ENCODE assay signal across 9 cellular contexts in genomic region chr2:238847841-238848565, GRCh38. TPM values are rescaled to one million over a fixed set of nuclear protein-coding genes. Genes with fewer than 3 reads are reported as not detected.
DNase-seq lines count a peak whose midpoint lies in the region; ATAC-seq and TF ChIP-seq lines count a peak whose summit lies in the region.
"Had no signal": no experiment of that assay in that cellular context is flagged by ENCODE, and none has a peak within 500 bp of the region (broad histone marks: within the 10 kb centered on the region; RNA-seq: fewer than 3 reads in every experiment).

Gene TWIST2, plus strand, starts transcription at chr2:238848085. Its CDS starts 131 bp downstream, at chr2:238848216.

- intact Hi-C loops in heart right ventricle (cut with DNase I) = no loop called here

- peaks cover 75% of the 10 kb centered on the region for H3K27me3 Mint-ChIP-seq in progenitor cell of endocrine pancreas

- H3K27ac ChIP-seq in heart right ventricle = peak within 1 kb of the TSS in 9 of 10 donors; percentile 15 to 73 (median 61)

- TF ChIP-seq CTCF in heart right ventricle (IDR thresholded peaks at IDR 0.05) (peak in 2 of 9 donors; percentile 5 to 11), progenitor cell of endocrine pancreas (IDR thresholded peaks at IDR 0.05; ENCODE audit: unreplicated experiment) (no peak), GM13977 (IDR thresholded peaks at IDR 0.05; ENCODE audit: extremely low read depth, insufficient read depth, missing control alignments) (no peak)

- no peaks in the 10 kb centered on the region for H3K9me3 Mint-ChIP-seq in progenitor cell of endocrine pancreas (ENCODE audit: low read depth)
- H3K9me3 Mint-ChIP-seq: central memory CD8-positive, alpha-beta T cell had no signal

- peaks cover 14 to 99% (median 92%) of the 10 kb centered on the region in 7 donors for H3K27me3 ChIP-seq in heart right ventricle

- H3K4me3 Mint-ChIP-seq in progenitor cell of endocrine pancreas (ENCODE audit: low read depth) = peak within 1 kb of the TSS; percentile 48
- H3K4me3 Mint-ChIP-seq: central memory CD8-positive, alpha-beta T cell had no signal

- H3K36me3 Mint-ChIP-seq in progenitor cell of endocrine pancreas (ENCODE audit: insufficient read depth) = no peaks in the 10 kb centered on the region

- peak; percentile 66 to 90 (median 83) for ATAC-seq in heart right ventricle
- ATAC-seq in GM19395 (IDR thresholded peaks at IDR 0.05; ENCODE audit: unreplicated experiment) = no peak
- ATAC-seq in GM18909 (IDR thresholded peaks at IDR 0.05; ENCODE audit: poor library complexity, unreplicated experiment) = no peak

- no peak within 1 kb of the TSS for H3K27ac Mint-ChIP-seq in progenitor cell of endocrine pancreas

- no peaks in the 10 kb centered on the region for H3K36me3 ChIP-seq in heart right ventricle

- 1% methylated on average over 68 to 79 of the region's 79 CpGs for WGBS in heart right ventricle, 2 donors

- peak within 1 kb of the TSS; percentile 28 to 65 (median 54) for H3K4me3 ChIP-seq in heart right ventricle

- H3K4me1 Mint-ChIP-seq in progenitor cell of endocrine pancreas (ENCODE audit: low read depth) = peaks cover 6% of the 10 kb centered on the region
- H3K4me1 Mint-ChIP-seq: central memory CD8-positive, alpha-beta T cell had no signal

- DNase-seq in ELF-1 (ENCODE audit: low read depth, low spot score) (peak; percentile 49), SW 1271 (lab: John Stamatoyannopoulos, UW) (peak; percentile 66 to 87), heart right ventricle (peak; percentile 63 to 72), progenitor cell of endocrine pancreas (ENCODE audit: low spot score, unreplicated experiment) (no peak), NCI-H2029 treated with DMSO at 0.1 percent for 48 hours (lab: John Stamatoyannopoulos, UW) (no peak), GM13977 (ENCODE audit: low spot score) (no peak)

- peaks cover 0 to 24% (median 10%) of the 10 kb centered on the region in 9 donors for H3K4me1 ChIP-seq in heart right ventricle

- in situ Hi-C loops in GM13977 (cut with MboI; ENCODE audit: low pct_unique_long_range_greater_than_20kb, low sequenced_read_pairs, unreplicated experiment) = no loop called here

- H3K9me3 ChIP-seq in heart right ventricle = no peaks in the 10 kb centered on the region

RNA-seq across cellular contexts. Expression of gene TWIST2, which starts in this region (rescaled TPM):
- total RNA-seq in heart right ventricle (1 to 10 TPM in 5 of 10 donors, under 1 TPM in 5; 0.19 to 3.2 (median 0.87) TPM), progenitor cell of endocrine pancreas (not detected in 2 replicates)
- 1 to 10 TPM; 2.7 to 3.5 TPM for polyA plus RNA-seq in heart right ventricle

Comparison
In these comparisons a context has a peak if more than half of its experiments do, and no peak if none do; other contexts are left out.
1. DNase-seq: peak in ELF-1 (single experiment), SW 1271 (2 of 2) and heart right ventricle (2 of 2); none in progenitor cell of endocrine pancreas (single experiment), NCI-H2029 treated with DMSO at 0.1 percent for 48 hours (single experiment) and GM13977 (single experiment).
2. ATAC-seq: peak in heart right ventricle (8 of 8); none in GM19395 (single experiment) and GM18909 (single experiment).